1 cellular context compared by ENCODE assay signal in genomic region chr10:70192325-70192966, GRCh38.
TF ChIP-seq lines count a peak whose summit lies in the region.

No MANE protein-coding gene starts in this region.

TF ChIP-seq in A549, 52 proteins besides CTCF, POLR2A, EP300 and RAD21:
- no peak for TF ChIP-seq HOXA7 (CRISPR knock-in tag; IDR thresholded peaks at IDR 0.05)
- no peak for TF ChIP-seq MAX (IDR thresholded peaks at IDR 0.05)
- TF ChIP-seq CBX8 (IDR thresholded peaks at IDR 0.05): no peak
- TF ChIP-seq CEBPB (IDR thresholded peaks at IDR 0.05): no peak
- no peak for TF ChIP-seq RNF2 (IDR thresholded peaks at IDR 0.05; ENCODE audit: borderline replicate concordance, low read depth)
- TF ChIP-seq RARB (CRISPR knock-in tag; IDR thresholded peaks at IDR 0.05): no peak
- no peak for TF ChIP-seq JUNB (IDR thresholded peaks at IDR 0.05)
- no peak for TF ChIP-seq CHD2 (IDR thresholded peaks at IDR 0.05; ENCODE audit: low read length, partially characterized antibody)
- no peak for TF ChIP-seq JUN (IDR thresholded peaks at IDR 0.05)
- TF ChIP-seq HES2 (IDR thresholded peaks at IDR 0.05): no peak
- TF ChIP-seq ATOH8 (CRISPR knock-in tag; IDR thresholded peaks at IDR 0.05; ENCODE audit: low read depth): no peak
- no peak for TF ChIP-seq MYC (IDR thresholded peaks at IDR 0.05; ENCODE audit: borderline replicate concordance, low read length)
- TF ChIP-seq E2F6 (IDR thresholded peaks at IDR 0.05; ENCODE audit: borderline replicate concordance, low read depth): no peak
